Comparison of ENCODE assay signal across 8 cellular contexts in genomic region chr20:33668087-33668790, GRCh38. TPM values are rescaled to one million over a fixed set of nuclear protein-coding genes. Genes with fewer than 3 reads are reported as not detected.
DNase-seq lines count a peak whose midpoint lies in the region; ATAC-seq and TF ChIP-seq lines count a peak whose summit lies in the region.

No MANE protein-coding gene starts in this region.

- CTCF ChIA-PET in T-cell (lab: Charles Lee) = interaction anchor here (0.6 to 2.9 kb wide), 11 partner anchors 11 to 1736 kb away, joined by 3 to 11 read pairs (median 3); partner anchors contain the start of genes CBFA2T2 (in 1 of the 2), CDK5RAP1 (in 1 of the 2) and SNTA1 (in 1 of the 2)

- POLR2A ChIA-PET in T-cell (lab: Charles Lee) = interaction anchor here (0.5 to 0.6 kb wide), 4 partner anchors 58 to 265 kb away, joined by 3 to 7 read pairs (median 4); no protein-coding TSS in a partner anchor

- peak overlapping the region in 1 of 2 donors; percentile 70 for H3K9ac ChIP-seq in mucosa of rectum (ENCODE audit: low read depth in 1 of 2, low read length in 2 of 2)

- H3K9me3 Mint-ChIP-seq in T-cell = no peaks in the 10 kb centered on the region

- H3K4me3 Mint-ChIP-seq in T-cell = peak overlapping the region; percentile 74 to 95 (median 81)

- peak overlapping the region in 1 of 2 donors; percentile 95 for H3K27ac ChIP-seq in mucosa of rectum (ENCODE audit: low read depth in 2 of 2, low read length in 2 of 2)

- ATAC-seq in T-cell (replicated peaks in 1 of 4) = peak; percentile 58 to 68 (median 64)
- ATAC-seq in stimulated activated naive CD8-positive, alpha-beta T cell treated with anti-CD3 and anti-CD28 coated beads, Interleukin-15, Interleukin-2, amounts not matched to agents 100 U/mL and 50 U/mL, for 24 hours = peak; percentile 63

- peaks cover 39 to 42% of the 10 kb centered on the region in 2 donors for H3K4me1 ChIP-seq in mucosa of rectum (ENCODE audit: control insufficient read depth in 2 of 2, insufficient read depth in 2 of 2, low read length in 2 of 2)

- peaks cover 37 to 43% (median 40%) of the 10 kb centered on the region in 3 donors for H3K4me1 Mint-ChIP-seq in T-cell

- H3K27me3 Mint-ChIP-seq in T-cell = no peaks in the 10 kb centered on the region

- DNase-seq in DMS53 (lab: John Stamatoyannopoulos, UW) = peak; percentile 55
- DNase-seq in HFF-Myc (ENCODE audit: extremely low read depth, low read depth) = no peak
- DNase-seq in T-cell = peak in 23 of 34 experiments; percentile 45 to 79 (median 64)
- no peak for DNase-seq in choroid plexus epithelial cell (ENCODE audit: low read depth)
- DNase-seq in stimulated activated naive CD8-positive, alpha-beta T cell treated with anti-CD3 and anti-CD28 coated beads, Interleukin-15, Interleukin-2, amounts not matched to agents 100 U/mL and 50 U/mL, for 24 hours = peak; percentile 85
- DNase-seq in middle frontal gyrus (ENCODE audit: extremely low spot score, low spot score) = no peak
- DNase-seq in NCI-H510A (lab: John Stamatoyannopoulos, UW) = no peak

- H3K36me3 Mint-ChIP-seq in T-cell = no peaks in the 10 kb centered on the region

- H3K27me3 ChIP-seq in mucosa of rectum (ENCODE audit: control insufficient read depth in 2 of 2, insufficient read depth in 2 of 2, low read length in 2 of 2) = no peaks in the 10 kb centered on the region

- peaks cover 13 to 20% of the 10 kb centered on the region in 2 donors for H3K36me3 ChIP-seq in mucosa of rectum (ENCODE audit: control insufficient read depth in 2 of 2, insufficient read depth in 2 of 2, low read length in 2 of 2)

- peak; percentile 93 for TF ChIP-seq CTCF in HFF-Myc (IDR thresholded peaks at IDR 0.05; ENCODE audit: low read depth, low read length, missing control alignments)
- TF ChIP-seq CTCF in choroid plexus epithelial cell (conservative IDR thresholded peaks at IDR 0.05; ENCODE audit: low read depth, low read length) = peak; percentile 80

- no peaks in the 10 kb centered on the region for H3K9me3 ChIP-seq in mucosa of rectum (ENCODE audit: control insufficient read depth in 2 of 2, low read length in 2 of 2)

- H3K4me3 ChIP-seq in HFF-Myc (replicated peaks; ENCODE audit: low read depth, low read length) (peak overlapping the region; percentile 64), choroid plexus epithelial cell (ENCODE audit: low read depth, low read length) (peak overlapping the region; percentile 65), mucosa of rectum (ENCODE audit: low read length in 2 of 2) (peak overlapping the region; percentile 70 to 74)

- peak overlapping the region; percentile 27 to 68 for H3K27ac Mint-ChIP-seq in T-cell

RNA-seq across cellular contexts. Expression of gene ACTL10, which starts 1.5 kb away (rescaled TPM):
- total RNA-seq in T-cell = 1 to 10 TPM; 1.1 to 7.9 (median 6.1) TPM

RNA-seq across cellular contexts. Expression of gene NECAB3, which starts 6.0 kb away (rescaled TPM):
- 10 to 100 TPM in 3 of 5 donors, 1 to 10 TPM in 2; 8.5 to 33.9 (median 28.9) TPM for total RNA-seq in T-cell

RNA-seq across cellular contexts. Expression of gene C20orf144, which starts 6.1 kb away (rescaled TPM):
- total RNA-seq in T-cell = under 1 TPM in 4 of 5 donors, not detected in 1; 0.16 to 0.26 (median 0.22) TPM

RNA-seq across cellular contexts. Expression of gene E2F1, which starts 17.9 kb away (rescaled TPM):
- 1 to 10 TPM; 1.8 to 7.4 (median 4.6) TPM for total RNA-seq in T-cell

RNA-seq across cellular contexts. Expression of gene PXMP4, which starts 51.9 kb away (rescaled TPM):
- 10 to 100 TPM in 3 of 5 donors, 1 to 10 TPM in 2; 6.1 to 15.4 (median 13.9) TPM for total RNA-seq in T-cell

Comparison
In these comparisons a context has a peak if more than half of its experiments do, and no peak if none do; other contexts are left out.
1. DNase-seq: peak in DMS53 (single experiment), T-cell (23 of 34) and stimulated activated naive CD8-positive, alpha-beta T cell treated with anti-CD3 and anti-CD28 coated beads, Interleukin-15, Interleukin-2, amounts not matched to agents 100 U/mL and 50 U/mL, for 24 hours (single experiment); none in HFF-Myc (single experiment), choroid plexus epithelial cell (single experiment), middle frontal gyrus (single experiment) and NCI-H510A (single experiment).
2. Peak in every context shown above with its lines, with median percentiles within 50 percentile points of each other: H3K4me3 ChIP-seq.